3 cellular contexts compared by ENCODE assay signal in genomic region chr2:150916997-150917396, GRCh38.
TF ChIP-seq lines count a peak whose summit lies in the region.

No MANE protein-coding gene starts in this region.

TF ChIP-seq in SK-N-SH, 30 proteins besides CTCF, POLR2A, EP300 and RAD21 (continued from another document):
- peak; percentile 4; the same call in 1 of the 2 replicates for TF ChIP-seq PBX3 (IDR thresholded peaks at IDR 0.05)
- no peak for TF ChIP-seq RFX5 (IDR thresholded peaks at IDR 0.05; ENCODE audit: low read length)

TF ChIP-seq in SK-N-SH treated with all-trans-retinoic acid at 6 μM for 48 hours, 23 proteins besides CTCF, POLR2A, EP300 and RAD21 (continued from another document):
- TF ChIP-seq BACH2 (CRISPR knock-in tag; IDR thresholded peaks at IDR 0.05; ENCODE audit: borderline replicate concordance) (no peak), POU6F1 (CRISPR knock-in tag; IDR thresholded peaks at IDR 0.05; ENCODE audit: borderline replicate concordance, low read depth) (no peak), ARNTL (CRISPR knock-in tag; IDR thresholded peaks at IDR 0.05; ENCODE audit: borderline replicate concordance, low read depth) (no peak), PPARA (CRISPR knock-in tag; IDR thresholded peaks at IDR 0.05; ENCODE audit: borderline replicate concordance) (no peak), TOX (CRISPR knock-in tag; IDR thresholded peaks at IDR 0.05; ENCODE audit: borderline replicate concordance) (no peak), PATZ1 (CRISPR knock-in tag; IDR thresholded peaks at IDR 0.05; ENCODE audit: borderline replicate concordance) (no peak), ISL1 (CRISPR knock-in tag; IDR thresholded peaks at IDR 0.05) (no peak), ZNF8 (CRISPR knock-in tag; IDR thresholded peaks at IDR 0.05) (no peak), ZFP3 (CRISPR knock-in tag; IDR thresholded peaks at IDR 0.05) (no peak), TSHZ2 (CRISPR knock-in tag; IDR thresholded peaks at IDR 0.05) (no peak), RARB (CRISPR knock-in tag; IDR thresholded peaks at IDR 0.05) (no peak), ZNF565 (CRISPR knock-in tag; conservative IDR thresholded peaks at IDR 0.05; ENCODE audit: low read depth) (no peak), SNAI2 (CRISPR knock-in tag; IDR thresholded peaks at IDR 0.05) (no peak), ZC3H10 (CRISPR knock-in tag; IDR thresholded peaks at IDR 0.05) (no peak), GLIS3 (CRISPR knock-in tag; IDR thresholded peaks at IDR 0.05) (no peak), ZNF70 (CRISPR knock-in tag; IDR thresholded peaks at IDR 0.05) (no peak)

TF ChIP-seq in IMR-90, 13 proteins besides CTCF, POLR2A, EP300 and RAD21:
- TF ChIP-seq CHD1 (IDR thresholded peaks at IDR 0.05; ENCODE audit: low read depth, low read length), result no peak
- no peak for TF ChIP-seq FOS (IDR thresholded peaks at IDR 0.05; ENCODE audit: low read depth, low read length)
- TF ChIP-seq USF2 (IDR thresholded peaks at IDR 0.05; ENCODE audit: low read depth, low read length), result no peak
- no peak for TF ChIP-seq NFE2L2 (IDR thresholded peaks at IDR 0.05; ENCODE audit: low read depth, low read length)
- no peak for TF ChIP-seq MAFK (IDR thresholded peaks at IDR 0.05; ENCODE audit: low read depth, low read length)
- no peak for TF ChIP-seq ELK1 (IDR thresholded peaks at IDR 0.05; ENCODE audit: borderline replicate concordance, low read depth, low read length)
- no peak for TF ChIP-seq BHLHE40 (IDR thresholded peaks at IDR 0.05; ENCODE audit: low read depth, low read length)
- no peak for TF ChIP-seq RFX5 (IDR thresholded peaks at IDR 0.05; ENCODE audit: low read depth, low read length)
- TF ChIP-seq MXI1 (IDR thresholded peaks at IDR 0.05; ENCODE audit: borderline replicate concordance, low read depth, low read length), result no peak
- no peak for TF ChIP-seq CEBPB (IDR thresholded peaks at IDR 0.05; ENCODE audit: low read depth, low read length)
- TF ChIP-seq SMC3 (IDR thresholded peaks at IDR 0.05; ENCODE audit: low read depth, low read length), result no peak
